In the genomic region with DNA sequence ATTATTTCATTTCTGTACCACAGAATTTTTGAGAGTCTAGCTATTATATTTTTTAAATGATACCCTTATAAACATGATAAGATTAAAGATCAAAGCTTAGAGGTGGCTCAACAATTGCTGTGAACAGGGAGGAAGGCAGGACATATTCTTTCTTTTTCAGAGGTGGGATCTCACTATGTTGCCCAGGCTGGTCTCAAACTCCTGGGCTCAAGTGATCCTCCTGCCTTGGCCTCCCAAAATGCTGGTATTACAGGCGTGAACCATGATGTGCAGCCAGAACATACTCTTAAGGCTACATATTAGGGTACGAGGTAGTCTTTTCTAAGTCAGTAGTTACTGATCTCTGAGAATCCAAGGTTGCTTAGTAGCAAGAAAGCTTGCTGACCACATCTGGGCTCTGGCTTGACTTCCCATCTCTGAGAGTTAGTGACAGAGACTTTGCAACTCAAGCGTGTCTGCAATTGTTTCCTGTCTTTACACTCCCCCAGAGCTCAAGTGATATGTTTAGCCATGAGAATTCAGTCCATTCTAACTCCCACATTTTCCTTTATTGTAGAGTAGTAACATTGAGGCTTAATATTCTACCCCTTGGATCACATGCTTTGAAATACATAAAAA, we compare ENCODE assay signal across 10 cellular contexts. TPM values are rescaled to one million over a fixed set of nuclear protein-coding genes. Genes with fewer than 3 reads are reported as not detected.
DNase-seq lines count a peak whose midpoint lies in the region; ATAC-seq and TF ChIP-seq lines count a peak whose summit lies in the region.
"Had no signal": no experiment of that assay in that cellular context is flagged by ENCODE, and none has a peak within 500 bp of the region (broad histone marks: within the 10 kb centered on the region; RNA-seq: fewer than 3 reads in every experiment).

No MANE protein-coding gene starts in this region.

- DNase-seq in GM06990 (ENCODE audit: extremely low read depth, insufficient read length) (peak; percentile 51), type B pancreatic cell (ENCODE audit: extremely low spot score, unreplicated experiment) (no peak), SW 1271 (lab: John Stamatoyannopoulos, UW) (no peak)
- DNase-seq in activated CD8-positive, alpha-beta T cell treated with anti-CD3 and anti-CD28 coated beads for 36 hours = no peak
- no peak for DNase-seq in stimulated activated naive CD4-positive, alpha-beta T cell treated with Interleukin-2 at 50 U/mL for 16 hours (lab: John Stamatoyannopoulos, UW)
- no peak for DNase-seq in activated CD8-positive, alpha-beta memory T cell treated with anti-CD3 and anti-CD28 coated beads for 24 hours
- DNase-seq: CD4-positive, alpha-beta memory T cell; substantia nigra had no signal

- TF ChIP-seq CTCF in GM06990 (IDR thresholded peaks at IDR 0.05; ENCODE audit: insufficient read depth, low read length, poor library complexity, severe bottlenecking) = no peak
- no peak for TF ChIP-seq CTCF in activated CD8-positive, alpha-beta T cell treated with anti-CD3 and anti-CD28 coated beads for 36 hours (IDR thresholded peaks at IDR 0.05)
- no peak for TF ChIP-seq CTCF in type B pancreatic cell (conservative IDR thresholded peaks at IDR 0.05)

- POLR2A ChIA-PET in activated CD8-positive, alpha-beta T cell treated with anti-CD3 and anti-CD28 coated beads for 36 hours (lab: Charles Lee) = interaction anchor here (0.6 to 1.2 kb wide), 3 partner anchors 8 to 49 kb away, joined by 3 to 5 read pairs (median 3); a partner anchor contains a TSS

- H3K36me3 Mint-ChIP-seq in activated CD8-positive, alpha-beta T cell treated with anti-CD3 and anti-CD28 coated beads for 36 hours (ENCODE audit: low read depth) = peaks cover 10% of the 10 kb centered on the region
- H3K36me3 Mint-ChIP-seq in type B pancreatic cell = peaks cover 37% of the 10 kb centered on the region

- H3K4me1 Mint-ChIP-seq in activated CD8-positive, alpha-beta T cell treated with anti-CD3 and anti-CD28 coated beads for 36 hours (ENCODE audit: low read depth) = peaks cover 10% of the 10 kb centered on the region
- H3K4me1 Mint-ChIP-seq in type B pancreatic cell (ENCODE audit: unreplicated experiment) = peaks cover 3% of the 10 kb centered on the region

- no peak overlapping the region for H3K4me3 Mint-ChIP-seq in activated CD8-positive, alpha-beta T cell treated with anti-CD3 and anti-CD28 coated beads for 36 hours
- H3K4me3 Mint-ChIP-seq in type B pancreatic cell = no peak overlapping the region
- H3K4me3 Mint-ChIP-seq: CD4-positive, alpha-beta memory T cell had no signal

- peaks cover 5% of the 10 kb centered on the region for H3K36me3 ChIP-seq in GM06990 (ENCODE audit: control insufficient read depth, insufficient read depth, low read length)

- ATAC-seq in GM19468 (IDR thresholded peaks at IDR 0.05; ENCODE audit: extremely low read depth, unreplicated experiment) = peak; percentile 63
- peak; percentile 91 for ATAC-seq in HG03175 (IDR thresholded peaks at IDR 0.05; ENCODE audit: unreplicated experiment)
- no peak for ATAC-seq in activated CD8-positive, alpha-beta T cell treated with anti-CD3 and anti-CD28 coated beads for 36 hours

- H3K27me3 ChIP-seq in GM06990 (replicated peaks; ENCODE audit: control insufficient read depth, insufficient read depth, low read length) = no peaks in the 10 kb centered on the region

- H3K9me3 Mint-ChIP-seq in activated CD8-positive, alpha-beta T cell treated with anti-CD3 and anti-CD28 coated beads for 36 hours = no peaks in the 10 kb centered on the region
- H3K9me3 Mint-ChIP-seq in type B pancreatic cell = no peaks in the 10 kb centered on the region
- H3K9me3 Mint-ChIP-seq: CD4-positive, alpha-beta memory T cell had no signal

- peak overlapping the region; percentile 30 for H3K27ac Mint-ChIP-seq in activated CD8-positive, alpha-beta T cell treated with anti-CD3 and anti-CD28 coated beads for 36 hours
- no peak overlapping the region for H3K27ac Mint-ChIP-seq in type B pancreatic cell

- H3K4me3 ChIP-seq in GM06990 (replicated peaks; ENCODE audit: low read depth, low read length) = no peak overlapping the region; the same call in 1 of the 2 replicates

- intact Hi-C loops in activated CD8-positive, alpha-beta T cell treated with anti-CD3 and anti-CD28 coated beads for 36 hours (cut with micrococcal nuclease) = no loop called here

- CTCF ChIA-PET in activated CD8-positive, alpha-beta T cell treated with anti-CD3 and anti-CD28 coated beads for 36 hours (lab: Charles Lee) = interaction anchor here (0.7 to 3.4 kb wide), 10 partner anchors 8 to 245 kb away, joined by 3 to 16 read pairs (median 5); a partner anchor contains a TSS

- no peaks in the 10 kb centered on the region for H3K27me3 Mint-ChIP-seq in activated CD8-positive, alpha-beta T cell treated with anti-CD3 and anti-CD28 coated beads for 36 hours
- no peaks in the 10 kb centered on the region for H3K27me3 Mint-ChIP-seq in type B pancreatic cell
- H3K27me3 Mint-ChIP-seq: CD4-positive, alpha-beta memory T cell had no signal

RNA-seq across cellular contexts. Expression of a gene that starts 8.6 kb away (rescaled TPM):
- total RNA-seq in activated CD8-positive, alpha-beta T cell treated with anti-CD3 and anti-CD28 coated beads for 36 hours = 10 to 100 TPM; 26.0 to 32.4 TPM
- 105 and 131 TPM in 2 replicates for total RNA-seq in type B pancreatic cell (ENCODE audit: low replicate concordance)

RNA-seq across cellular contexts. Expression of a gene that starts 14.6 kb away (rescaled TPM):
- 1 to 10 TPM; 4.6 to 6.2 TPM for total RNA-seq in activated CD8-positive, alpha-beta T cell treated with anti-CD3 and anti-CD28 coated beads for 36 hours
- 28.4 and 34.6 TPM in 2 replicates for total RNA-seq in type B pancreatic cell (ENCODE audit: low replicate concordance)

RNA-seq across cellular contexts. Expression of a gene that starts 15.8 kb away (rescaled TPM):
- 10 to 100 TPM; 86.7 to 90.1 TPM for total RNA-seq in activated CD8-positive, alpha-beta T cell treated with anti-CD3 and anti-CD28 coated beads for 36 hours
- 52.8 and 82.8 TPM in 2 replicates for total RNA-seq in type B pancreatic cell (ENCODE audit: low replicate concordance)

RNA-seq across cellular contexts. Expression of a gene that starts 16.6 kb away (rescaled TPM):
- total RNA-seq in activated CD8-positive, alpha-beta T cell treated with anti-CD3 and anti-CD28 coated beads for 36 hours = 1 to 10 TPM in 1 of 2 experiments, under 1 TPM in 1; 0.65 to 1.2 TPM
- 1.4 and 136 TPM in 2 replicates for total RNA-seq in type B pancreatic cell (ENCODE audit: low replicate concordance)
- total RNA-seq: CD4-positive, alpha-beta memory T cell had no signal

RNA-seq across cellular contexts. Expression of a gene that starts 38.4 kb away (rescaled TPM):
- total RNA-seq in activated CD8-positive, alpha-beta T cell treated with anti-CD3 and anti-CD28 coated beads for 36 hours = 10 to 100 TPM; 20.5 to 20.8 TPM
- total RNA-seq in type B pancreatic cell (ENCODE audit: low replicate concordance) = 6.1 and 21.0 TPM in 2 replicates
